1 cellular context compared by ENCODE assay signal in the genomic region with DNA sequence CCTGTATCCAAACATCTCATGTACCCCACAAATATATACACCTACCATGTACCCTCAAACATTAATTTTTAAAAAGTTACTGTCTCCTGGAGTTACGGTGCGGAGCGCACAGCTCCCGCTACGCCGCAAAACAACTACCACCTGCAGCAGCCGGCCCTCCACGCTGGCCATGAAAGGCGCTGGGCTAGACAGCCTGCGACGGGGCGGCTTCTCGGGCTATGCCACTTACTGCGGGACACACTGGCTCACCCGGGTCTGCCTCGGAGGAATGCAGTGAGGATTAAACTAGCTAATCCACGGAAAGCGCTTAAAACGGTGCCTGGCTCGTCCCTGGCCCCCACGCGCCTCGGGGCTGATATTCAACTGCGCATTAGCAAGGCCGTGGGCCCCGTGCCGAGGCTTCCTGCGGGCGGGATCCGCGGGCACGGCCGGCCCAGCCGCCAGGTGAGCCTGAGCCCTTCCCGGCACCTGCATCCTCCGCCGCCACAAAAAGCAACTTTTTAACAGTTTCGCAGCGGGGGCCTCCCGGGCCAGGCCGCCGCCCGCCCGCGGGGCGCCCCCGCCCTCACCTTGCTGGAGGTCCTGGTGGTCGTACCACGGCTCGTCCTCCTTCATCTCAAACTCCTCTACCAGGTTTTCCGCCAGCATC.
TF ChIP-seq lines count a peak whose summit lies in the region.

No MANE protein-coding gene starts in this region.

TF ChIP-seq in K562, 482 proteins besides CTCF, POLR2A, EP300 and RAD21 (continued from another document):
- TF ChIP-seq, protein P1, sequence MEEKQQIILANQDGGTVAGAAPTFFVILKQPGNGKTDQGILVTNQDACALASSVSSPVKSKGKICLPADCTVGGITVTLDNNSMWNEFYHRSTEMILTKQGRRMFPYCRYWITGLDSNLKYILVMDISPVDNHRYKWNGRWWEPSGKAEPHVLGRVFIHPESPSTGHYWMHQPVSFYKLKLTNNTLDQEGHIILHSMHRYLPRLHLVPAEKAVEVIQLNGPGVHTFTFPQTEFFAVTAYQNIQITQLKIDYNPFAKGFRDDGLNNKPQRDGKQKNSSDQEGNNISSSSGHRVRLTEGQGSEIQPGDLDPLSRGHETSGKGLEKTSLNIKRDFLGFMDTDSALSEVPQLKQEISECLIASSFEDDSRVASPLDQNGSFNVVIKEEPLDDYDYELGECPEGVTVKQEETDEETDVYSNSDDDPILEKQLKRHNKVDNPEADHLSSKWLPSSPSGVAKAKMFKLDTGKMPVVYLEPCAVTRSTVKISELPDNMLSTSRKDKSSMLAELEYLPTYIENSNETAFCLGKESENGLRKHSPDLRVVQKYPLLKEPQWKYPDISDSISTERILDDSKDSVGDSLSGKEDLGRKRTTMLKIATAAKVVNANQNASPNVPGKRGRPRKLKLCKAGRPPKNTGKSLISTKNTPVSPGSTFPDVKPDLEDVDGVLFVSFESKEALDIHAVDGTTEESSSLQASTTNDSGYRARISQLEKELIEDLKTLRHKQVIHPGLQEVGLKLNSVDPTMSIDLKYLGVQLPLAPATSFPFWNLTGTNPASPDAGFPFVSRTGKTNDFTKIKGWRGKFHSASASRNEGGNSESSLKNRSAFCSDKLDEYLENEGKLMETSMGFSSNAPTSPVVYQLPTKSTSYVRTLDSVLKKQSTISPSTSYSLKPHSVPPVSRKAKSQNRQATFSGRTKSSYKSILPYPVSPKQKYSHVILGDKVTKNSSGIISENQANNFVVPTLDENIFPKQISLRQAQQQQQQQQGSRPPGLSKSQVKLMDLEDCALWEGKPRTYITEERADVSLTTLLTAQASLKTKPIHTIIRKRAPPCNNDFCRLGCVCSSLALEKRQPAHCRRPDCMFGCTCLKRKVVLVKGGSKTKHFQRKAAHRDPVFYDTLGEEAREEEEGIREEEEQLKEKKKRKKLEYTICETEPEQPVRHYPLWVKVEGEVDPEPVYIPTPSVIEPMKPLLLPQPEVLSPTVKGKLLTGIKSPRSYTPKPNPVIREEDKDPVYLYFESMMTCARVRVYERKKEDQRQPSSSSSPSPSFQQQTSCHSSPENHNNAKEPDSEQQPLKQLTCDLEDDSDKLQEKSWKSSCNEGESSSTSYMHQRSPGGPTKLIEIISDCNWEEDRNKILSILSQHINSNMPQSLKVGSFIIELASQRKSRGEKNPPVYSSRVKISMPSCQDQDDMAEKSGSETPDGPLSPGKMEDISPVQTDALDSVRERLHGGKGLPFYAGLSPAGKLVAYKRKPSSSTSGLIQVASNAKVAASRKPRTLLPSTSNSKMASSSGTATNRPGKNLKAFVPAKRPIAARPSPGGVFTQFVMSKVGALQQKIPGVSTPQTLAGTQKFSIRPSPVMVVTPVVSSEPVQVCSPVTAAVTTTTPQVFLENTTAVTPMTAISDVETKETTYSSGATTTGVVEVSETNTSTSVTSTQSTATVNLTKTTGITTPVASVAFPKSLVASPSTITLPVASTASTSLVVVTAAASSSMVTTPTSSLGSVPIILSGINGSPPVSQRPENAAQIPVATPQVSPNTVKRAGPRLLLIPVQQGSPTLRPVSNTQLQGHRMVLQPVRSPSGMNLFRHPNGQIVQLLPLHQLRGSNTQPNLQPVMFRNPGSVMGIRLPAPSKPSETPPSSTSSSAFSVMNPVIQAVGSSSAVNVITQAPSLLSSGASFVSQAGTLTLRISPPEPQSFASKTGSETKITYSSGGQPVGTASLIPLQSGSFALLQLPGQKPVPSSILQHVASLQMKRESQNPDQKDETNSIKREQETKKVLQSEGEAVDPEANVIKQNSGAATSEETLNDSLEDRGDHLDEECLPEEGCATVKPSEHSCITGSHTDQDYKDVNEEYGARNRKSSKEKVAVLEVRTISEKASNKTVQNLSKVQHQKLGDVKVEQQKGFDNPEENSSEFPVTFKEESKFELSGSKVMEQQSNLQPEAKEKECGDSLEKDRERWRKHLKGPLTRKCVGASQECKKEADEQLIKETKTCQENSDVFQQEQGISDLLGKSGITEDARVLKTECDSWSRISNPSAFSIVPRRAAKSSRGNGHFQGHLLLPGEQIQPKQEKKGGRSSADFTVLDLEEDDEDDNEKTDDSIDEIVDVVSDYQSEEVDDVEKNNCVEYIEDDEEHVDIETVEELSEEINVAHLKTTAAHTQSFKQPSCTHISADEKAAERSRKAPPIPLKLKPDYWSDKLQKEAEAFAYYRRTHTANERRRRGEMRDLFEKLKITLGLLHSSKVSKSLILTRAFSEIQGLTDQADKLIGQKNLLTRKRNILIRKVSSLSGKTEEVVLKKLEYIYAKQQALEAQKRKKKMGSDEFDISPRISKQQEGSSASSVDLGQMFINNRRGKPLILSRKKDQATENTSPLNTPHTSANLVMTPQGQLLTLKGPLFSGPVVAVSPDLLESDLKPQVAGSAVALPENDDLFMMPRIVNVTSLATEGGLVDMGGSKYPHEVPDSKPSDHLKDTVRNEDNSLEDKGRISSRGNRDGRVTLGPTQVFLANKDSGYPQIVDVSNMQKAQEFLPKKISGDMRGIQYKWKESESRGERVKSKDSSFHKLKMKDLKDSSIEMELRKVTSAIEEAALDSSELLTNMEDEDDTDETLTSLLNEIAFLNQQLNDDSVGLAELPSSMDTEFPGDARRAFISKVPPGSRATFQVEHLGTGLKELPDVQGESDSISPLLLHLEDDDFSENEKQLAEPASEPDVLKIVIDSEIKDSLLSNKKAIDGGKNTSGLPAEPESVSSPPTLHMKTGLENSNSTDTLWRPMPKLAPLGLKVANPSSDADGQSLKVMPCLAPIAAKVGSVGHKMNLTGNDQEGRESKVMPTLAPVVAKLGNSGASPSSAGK (IDR thresholded peaks at IDR 0.05), result peak; percentile 95
- TF ChIP-seq NFATC3 (IDR thresholded peaks at IDR 0.05), result no peak
- TF ChIP-seq NFE2L1 (tag; IDR thresholded peaks at IDR 0.05; ENCODE audit: borderline replicate concordance, low read depth), result no peak
- TF ChIP-seq, protein P2, sequence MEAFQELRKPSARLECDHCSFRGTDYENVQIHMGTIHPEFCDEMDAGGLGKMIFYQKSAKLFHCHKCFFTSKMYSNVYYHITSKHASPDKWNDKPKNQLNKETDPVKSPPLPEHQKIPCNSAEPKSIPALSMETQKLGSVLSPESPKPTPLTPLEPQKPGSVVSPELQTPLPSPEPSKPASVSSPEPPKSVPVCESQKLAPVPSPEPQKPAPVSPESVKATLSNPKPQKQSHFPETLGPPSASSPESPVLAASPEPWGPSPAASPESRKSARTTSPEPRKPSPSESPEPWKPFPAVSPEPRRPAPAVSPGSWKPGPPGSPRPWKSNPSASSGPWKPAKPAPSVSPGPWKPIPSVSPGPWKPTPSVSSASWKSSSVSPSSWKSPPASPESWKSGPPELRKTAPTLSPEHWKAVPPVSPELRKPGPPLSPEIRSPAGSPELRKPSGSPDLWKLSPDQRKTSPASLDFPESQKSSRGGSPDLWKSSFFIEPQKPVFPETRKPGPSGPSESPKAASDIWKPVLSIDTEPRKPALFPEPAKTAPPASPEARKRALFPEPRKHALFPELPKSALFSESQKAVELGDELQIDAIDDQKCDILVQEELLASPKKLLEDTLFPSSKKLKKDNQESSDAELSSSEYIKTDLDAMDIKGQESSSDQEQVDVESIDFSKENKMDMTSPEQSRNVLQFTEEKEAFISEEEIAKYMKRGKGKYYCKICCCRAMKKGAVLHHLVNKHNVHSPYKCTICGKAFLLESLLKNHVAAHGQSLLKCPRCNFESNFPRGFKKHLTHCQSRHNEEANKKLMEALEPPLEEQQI (IDR thresholded peaks at IDR 0.05), result no peak
- TF ChIP-seq THRAP3 (IDR thresholded peaks at IDR 0.05; ENCODE audit: borderline replicate concordance), result no peak
- no peak for TF ChIP-seq ZNF12 (CRISPR knock-in tag; IDR thresholded peaks at IDR 0.05)
- TF ChIP-seq FOXJ2 (tag; IDR thresholded peaks at IDR 0.05), result no peak
- no peak for TF ChIP-seq POU5F1 (IDR thresholded peaks at IDR 0.05; ENCODE audit: borderline replicate concordance, low read depth, low read length, partially characterized antibody)
- TF ChIP-seq, protein P3, sequence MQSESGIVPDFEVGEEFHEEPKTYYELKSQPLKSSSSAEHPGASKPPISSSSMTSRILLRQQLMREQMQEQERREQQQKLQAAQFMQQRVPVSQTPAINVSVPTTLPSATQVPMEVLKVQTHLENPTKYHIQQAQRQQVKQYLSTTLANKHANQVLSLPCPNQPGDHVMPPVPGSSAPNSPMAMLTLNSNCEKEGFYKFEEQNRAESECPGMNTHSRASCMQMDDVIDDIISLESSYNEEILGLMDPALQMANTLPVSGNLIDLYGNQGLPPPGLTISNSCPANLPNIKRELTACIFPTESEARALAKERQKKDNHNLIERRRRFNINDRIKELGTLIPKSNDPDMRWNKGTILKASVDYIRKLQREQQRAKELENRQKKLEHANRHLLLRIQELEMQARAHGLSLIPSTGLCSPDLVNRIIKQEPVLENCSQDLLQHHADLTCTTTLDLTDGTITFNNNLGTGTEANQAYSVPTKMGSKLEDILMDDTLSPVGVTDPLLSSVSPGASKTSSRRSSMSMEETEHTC (IDR thresholded peaks at IDR 0.05), result no peak
